Comparison of ENCODE assay signal across 7 cellular contexts in genomic region chr5:137272831-137273230, GRCh38.
"Had no signal": no experiment of that assay in that cellular context is flagged by ENCODE, and none has a peak within 500 bp of the region (broad histone marks: within the 10 kb centered on the region; RNA-seq: fewer than 3 reads in every experiment).

No MANE protein-coding gene starts in this region.

- H3K4me3 Mint-ChIP-seq: GM23338, H9, IgD-negative memory B cell had no signal

- H3K4me3 ChIP-seq: GM23338 had no signal

- H3K27me3 Mint-ChIP-seq: IgD-negative memory B cell had no signal

- H3K9me3 Mint-ChIP-seq: GM23338, H9, IgD-negative memory B cell had no signal

- H3K27ac ChIP-seq: HL-60 had no signal

- H3K27ac Mint-ChIP-seq: GM23338, IgD-negative memory B cell had no signal

- ATAC-seq: GM23338, HepG2 had no signal

- H3K36me3 Mint-ChIP-seq: IgD-negative memory B cell had no signal

- DNase-seq: H9 had no signal

- FAIRE-seq: H1, H54, HepG2 had no signal

- H3K4me2 ChIP-seq: GM23338 had no signal

- H3K4me1 Mint-ChIP-seq: IgD-negative memory B cell had no signal
